Comparison of ENCODE assay signal across 21 cellular contexts in genomic region chr11:110598725-110599124, GRCh38.
"Had no signal": no experiment of that assay in that cellular context is flagged by ENCODE, and none has a peak within 500 bp of the region (broad histone marks: within the 10 kb centered on the region; RNA-seq: fewer than 3 reads in every experiment).

No MANE protein-coding gene starts in this region.

- H3K27me3 ChIP-seq: spleen, testis, tibial artery, uterus had no signal

- H3K9ac ChIP-seq: parathyroid adenoma had no signal

- H2AFZ ChIP-seq: parathyroid adenoma had no signal

- H3K4me1 ChIP-seq: lower lobe of right lung, parathyroid adenoma, spleen, testis, tibial artery, uterus had no signal

- FAIRE-seq: endometrium, frontal cortex had no signal

- ATAC-seq: effector memory CD8-positive, alpha-beta T cell; left ventricle myocardium superior; naive thymus-derived CD8-positive, alpha-beta T cell had no signal

- H3K4me3 ChIP-seq: lower lobe of right lung, skin epidermis, spleen, testis, tibial artery, uterus had no signal

- H3K27ac ChIP-seq: lower lobe of right lung, parathyroid adenoma, skin epidermis, spleen, testis, tibial artery, uterus had no signal

- H3K9me3 ChIP-seq: lower lobe of right lung, testis, tibial artery, uterus had no signal

- DNase-seq: cerebellar nuclear complex; cortex of kidney; effector memory CD8-positive, alpha-beta T cell; erythroblast; hypothalamus; immature natural killer cell; islet precursor cell; left ventricle myocardium superior; lower lobe of right lung; naive thymus-derived CD8-positive, alpha-beta T cell; stimulated activated CD4-positive, alpha-beta T cell treated with anti-CD3 and anti-CD28 coated beads, Interleukin-4, amount 100 ng/mL, for 4 hours; stimulated activated naive CD4-positive, alpha-beta T cell; substantia nigra; testis; tibial artery; uterus had no signal

- H3K79me2 ChIP-seq: parathyroid adenoma had no signal

- H3K36me3 ChIP-seq: lower lobe of right lung, spleen, uterus had no signal
